ENCODE assay signal across 8 cellular contexts in the genomic region with DNA sequence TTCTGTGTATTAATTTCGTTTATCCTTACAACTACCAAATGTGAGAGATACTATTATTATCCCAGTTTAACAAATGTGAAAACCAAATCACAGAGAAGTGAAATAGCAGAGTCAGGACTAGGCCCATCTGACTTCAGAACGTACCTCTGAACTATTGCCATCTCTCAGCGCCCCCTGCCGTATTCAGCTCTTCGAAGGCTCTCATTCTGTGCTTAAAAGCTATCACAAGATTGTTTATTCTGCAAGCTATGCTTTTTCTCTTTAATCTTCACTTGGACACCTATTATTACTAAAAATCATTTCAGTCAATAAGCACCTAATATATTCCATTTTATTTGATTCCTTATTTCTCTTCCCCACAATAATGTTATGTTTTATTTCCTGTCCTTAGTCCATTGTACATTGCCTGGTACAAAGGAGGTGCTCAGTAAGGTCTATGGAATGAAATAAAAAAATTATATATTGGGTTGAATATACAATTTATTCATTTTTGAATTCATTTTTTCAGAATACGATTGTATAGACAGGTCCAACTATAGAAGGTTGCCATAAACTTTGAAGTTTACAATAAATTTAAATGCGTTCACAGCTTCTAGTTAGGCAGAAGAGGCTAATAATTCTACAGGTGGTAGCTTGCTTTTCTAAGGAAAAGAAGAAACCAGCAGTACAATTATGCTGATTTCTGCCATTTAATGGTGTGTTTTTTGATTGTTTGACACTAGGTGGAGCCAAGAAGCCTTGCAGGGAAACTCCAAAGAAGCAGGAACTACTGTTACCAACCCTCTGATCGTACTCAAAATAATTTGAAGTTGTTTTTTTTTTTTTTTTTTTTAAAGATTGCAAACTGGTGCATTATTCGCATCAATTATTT.
DNase-seq lines count a peak whose midpoint lies in the region; ATAC-seq lines count a peak whose summit lies in the region.

No MANE protein-coding gene starts in this region.

- peaks cover 25% of the 10 kb centered on the region for H3K27me3 Mint-ChIP-seq in stimulated activated naive CD8-positive, alpha-beta T cell treated with anti-CD3 and anti-CD28 coated beads, Interleukin-15, amount 100 ng/mL, for 72 hours

- ATAC-seq in HG02571 (IDR thresholded peaks at IDR 0.05; ENCODE audit: unreplicated experiment) (peak; percentile 47), HG03460 (IDR thresholded peaks at IDR 0.05; ENCODE audit: unreplicated experiment) (no peak)
- ATAC-seq in stimulated activated naive CD8-positive, alpha-beta T cell treated with anti-CD3 and anti-CD28 coated beads, Interleukin-15, amount 100 ng/mL, for 72 hours: peak; percentile 61

- no peak overlapping the region for H3K27ac Mint-ChIP-seq in stimulated activated naive CD8-positive, alpha-beta T cell treated with anti-CD3 and anti-CD28 coated beads, Interleukin-15, amount 100 ng/mL, for 72 hours

- DNase-seq in activated naive CD4-positive, alpha-beta T cell treated with Interleukin-2 at 50 U/mL for 16 hours: peak; percentile 37
- DNase-seq in activated naive CD4-positive, alpha-beta T cell (lab: John Stamatoyannopoulos, UW): no peak
- peak; percentile 34 for DNase-seq in NCI-H2227 treated with DMSO at 0.1 percent for 48 hours (lab: John Stamatoyannopoulos, UW)
- DNase-seq in activated naive CD4-positive, alpha-beta T cell treated with anti-CD3 and anti-CD28 coated beads, Interleukin-2, amount 50 U/mL, for 16 hours: peak; percentile 30
- peak; percentile 43 for DNase-seq in iPS-NIHi7 (ENCODE audit: extremely low spot score)
- DNase-seq in stimulated activated naive CD8-positive, alpha-beta T cell treated with anti-CD3 and anti-CD28 coated beads, Interleukin-15, amount 100 ng/mL, for 72 hours: no peak

- no peak overlapping the region for H3K4me3 Mint-ChIP-seq in stimulated activated naive CD8-positive, alpha-beta T cell treated with anti-CD3 and anti-CD28 coated beads, Interleukin-15, amount 100 ng/mL, for 72 hours

- peaks cover 26% of the 10 kb centered on the region for H3K4me1 Mint-ChIP-seq in stimulated activated naive CD8-positive, alpha-beta T cell treated with anti-CD3 and anti-CD28 coated beads, Interleukin-15, amount 100 ng/mL, for 72 hours

- no peaks in the 10 kb centered on the region for H3K9me3 Mint-ChIP-seq in stimulated activated naive CD8-positive, alpha-beta T cell treated with anti-CD3 and anti-CD28 coated beads, Interleukin-15, amount 100 ng/mL, for 72 hours

Comparison
In these comparisons a context has a peak if more than half of its experiments do, and no peak if none do; other contexts are left out.
1. DNase-seq: peak in activated naive CD4-positive, alpha-beta T cell treated with Interleukin-2 at 50 U/mL for 16 hours (single experiment), NCI-H2227 treated with DMSO at 0.1 percent for 48 hours (single experiment), activated naive CD4-positive, alpha-beta T cell treated with anti-CD3 and anti-CD28 coated beads, Interleukin-2, amount 50 U/mL, for 16 hours (single experiment) and iPS-NIHi7 (single experiment); none in activated naive CD4-positive, alpha-beta T cell (0 of 4) and stimulated activated naive CD8-positive, alpha-beta T cell treated with anti-CD3 and anti-CD28 coated beads, Interleukin-15, amount 100 ng/mL, for 72 hours (0 of 2).